ENCODE assay signal across 11 cellular contexts in genomic region chr2:154394600-154394999, GRCh38.
"Had no signal": no experiment of that assay in that cellular context is flagged by ENCODE, and none has a peak within 500 bp of the region (broad histone marks: within the 10 kb centered on the region; RNA-seq: fewer than 3 reads in every experiment).

No MANE protein-coding gene starts in this region.

- H3K4me3 ChIP-seq: GM23248, GM23338, HAP-1 had no signal

- H3K27ac ChIP-seq: GM23248 had no signal

- H3K4me2 ChIP-seq: GM23338 had no signal

- DNase-seq: GM23248, GOT3, H7, H9, HCEC 1CT, HFFc6 had no signal

- H2AFZ ChIP-seq: GM23248, GM23338 had no signal

- FAIRE-seq: H1, H54 had no signal

- H3K36me3 ChIP-seq: HAP-1 had no signal

- ATAC-seq: GM23338, HCT116 had no signal

- H3K9me3 ChIP-seq: HAP-1 had no signal

- H3K9ac ChIP-seq: GM23248 had no signal
